10 cellular contexts compared by ENCODE assay signal in genomic region chr17:76053230-76054111, GRCh38. TPM values are rescaled to one million over a fixed set of nuclear protein-coding genes. Genes with fewer than 3 reads are reported as not detected.
DNase-seq lines count a peak whose midpoint lies in the region; ATAC-seq and TF ChIP-seq lines count a peak whose summit lies in the region.
"Had no signal": no experiment of that assay in that cellular context is flagged by ENCODE, and none has a peak within 500 bp of the region (broad histone marks: within the 10 kb centered on the region; RNA-seq: fewer than 3 reads in every experiment).

No MANE protein-coding gene starts in this region.

- CTCF ChIA-PET in RWPE1 (lab: Yijun Ruan, JAX), result interaction anchor here (0.6 to 1.0 kb wide), 3 partner anchors 39 to 283 kb away, joined by 3 to 5 read pairs (median 3); no protein-coding TSS in a partner anchor

- DNase-seq in EH (ENCODE audit: low read depth) (peak; percentile 69), RWPE1 (ENCODE audit: low spot score) (peak; percentile 78), epithelial cell of esophagus (ENCODE audit: low read depth) (peak; percentile 94), renal cortical epithelial cell (ENCODE audit: low read depth) (peak; percentile 88)
- DNase-seq in effector CD4-positive, alpha-beta T cell, result no peak
- no peak for DNase-seq in activated CD4-positive, CD25-positive, alpha-beta regulatory T cell (lab: John Stamatoyannopoulos, UW)
- DNase-seq in activated CD4-positive, CD25-positive, alpha-beta regulatory T cell treated with anti-CD3 and anti-CD28 coated beads, Interleukin-2, amount 50 U/mL, for 72 hours, result no peak
- DNase-seq: glutamatergic neuron had no signal

- H3K4me3 ChIP-seq in epithelial cell of esophagus (ENCODE audit: low read length), result peak overlapping the region; percentile 60

- TF ChIP-seq CTCF in RWPE1 (conservative IDR thresholded peaks at IDR 0.05; ENCODE audit: low read depth) (no peak), epithelial cell of esophagus (IDR thresholded peaks at IDR 0.05; ENCODE audit: insufficient read depth, low read depth, low read length, missing control alignments) (no peak)

- no peak overlapping the region; the same call in 1 of the 2 replicates for H3K27ac ChIP-seq in RWPE1
- H3K27ac ChIP-seq: neutrophil had no signal

- POLR2A ChIA-PET in RWPE1 (lab: Yijun Ruan, JAX; ENCODE audit: low non-redundant PET), result interaction anchor here (0.6 to 0.7 kb wide), 3 partner anchors 10 to 27 kb away, joined by 4 to 5 read pairs (median 5); no protein-coding TSS in a partner anchor

- no peak for ATAC-seq in GM18870 (IDR thresholded peaks at IDR 0.05; ENCODE audit: unreplicated experiment)

RNA-seq across cellular contexts. Expression of gene SRP68, which starts 18.8 kb away (rescaled TPM):
- 21.9 and 85.4 TPM in 2 replicates for total RNA-seq in renal cortical epithelial cell

RNA-seq across cellular contexts. Expression of gene GALR2, which starts 21.1 kb away (rescaled TPM):
- 0.10 TPM in 1 of 2 replicates, not detected in the other for total RNA-seq in renal cortical epithelial cell

RNA-seq across cellular contexts. Expression of gene ZACN, which starts 25.5 kb away (rescaled TPM):
- total RNA-seq in renal cortical epithelial cell, result not detected in 2 replicates

RNA-seq across cellular contexts. Expression of gene EVPL, which starts 26.4 kb away (rescaled TPM):
- total RNA-seq in renal cortical epithelial cell, result 14.1 and 14.4 TPM in 2 replicates

RNA-seq across cellular contexts. Expression of gene EXOC7, which starts 50.1 kb away (rescaled TPM):
- total RNA-seq in renal cortical epithelial cell, result 74.1 and 116 TPM in 2 replicates

Comparison
In these comparisons a context has a peak if more than half of its experiments do, and no peak if none do; other contexts are left out.
1. DNase-seq: peak in EH (single experiment), RWPE1 (single experiment), epithelial cell of esophagus (single experiment) and renal cortical epithelial cell (single experiment); none in effector CD4-positive, alpha-beta T cell (single experiment), activated CD4-positive, CD25-positive, alpha-beta regulatory T cell (0 of 4) and activated CD4-positive, CD25-positive, alpha-beta regulatory T cell treated with anti-CD3 and anti-CD28 coated beads, Interleukin-2, amount 50 U/mL, for 72 hours (single experiment).